In the genomic region with DNA sequence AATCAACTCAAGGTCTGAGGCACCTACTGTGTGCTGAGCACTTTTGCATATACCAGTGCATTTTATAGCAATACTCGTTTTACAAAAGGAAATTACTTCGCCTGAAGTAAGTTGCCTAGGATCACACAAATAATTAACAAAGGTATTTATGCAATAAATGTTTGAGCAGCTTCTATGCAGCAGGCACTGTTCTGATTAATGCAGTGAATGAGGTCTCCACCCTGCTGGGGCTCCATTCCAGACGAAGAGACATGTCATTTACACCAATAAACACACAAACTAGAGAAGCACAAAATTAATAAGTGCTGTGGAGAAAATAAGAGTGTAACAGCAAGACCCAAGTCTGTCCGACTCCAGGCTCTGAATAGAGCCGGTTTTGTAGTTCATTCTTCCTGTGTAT, we compare ENCODE assay signal across 8 cellular contexts. TPM values are rescaled to one million over a fixed set of nuclear protein-coding genes. Genes with fewer than 3 reads are reported as not detected.
DNase-seq lines count a peak whose midpoint lies in the region; ATAC-seq and TF ChIP-seq lines count a peak whose summit lies in the region.
"Had no signal": no experiment of that assay in that cellular context is flagged by ENCODE, and none has a peak within 500 bp of the region (broad histone marks: within the 10 kb centered on the region; RNA-seq: fewer than 3 reads in every experiment).

No MANE protein-coding gene starts in this region.

- H3K4me1 ChIP-seq in Panc1 (ENCODE audit: control insufficient read depth, insufficient read depth, low read length), result no peaks in the 10 kb centered on the region; the same call in 1 of the 2 replicates
- H3K4me1 ChIP-seq in psoas muscle, result no peaks in the 10 kb centered on the region

- no peaks in the 10 kb centered on the region for H3K36me3 Mint-ChIP-seq in stimulated activated naive B cell treated with anti-CD40 and anti-IgM and Interleukin-4, amounts not matched to agents 10 μg/mL and 1 μg/mL and 100 μg/mL, for 72 hours

- no peak for ATAC-seq in Panc1
- no peak for ATAC-seq in psoas muscle
- no peak for ATAC-seq in stimulated activated naive B cell treated with anti-CD40 and anti-IgM and Interleukin-4, amounts not matched to agents 10 μg/mL and 1 μg/mL and 100 μg/mL, for 72 hours (replicated peaks)

- H3K9me3 ChIP-seq in Panc1 (ENCODE audit: control insufficient read depth, insufficient read depth, low read depth, low read length), result no peaks in the 10 kb centered on the region
- H3K9me3 ChIP-seq in psoas muscle, result no peaks in the 10 kb centered on the region

- H3K4me3 Mint-ChIP-seq in stimulated activated naive B cell treated with anti-CD40 and anti-IgM and Interleukin-4, amounts not matched to agents 10 μg/mL and 1 μg/mL and 100 μg/mL, for 72 hours, result peak overlapping the region in 1 of 2 donors; percentile 54

- 45 to 57% (median 45%) methylated on average over 5 of the region's 5 CpGs for WGBS in psoas muscle, 3 donors

- no TSS peak for BruUV-seq in Panc1 (replicated peaks; lab: Mats Ljungman, UMichigan)

- no peak for TF ChIP-seq CTCF in Panc1 (IDR thresholded peaks at IDR 0.05)
- no peak for TF ChIP-seq CTCF in epithelial cell of proximal tubule (conservative IDR thresholded peaks at IDR 0.05; ENCODE audit: low read depth, low read length)
- TF ChIP-seq CTCF in psoas muscle (IDR thresholded peaks at IDR 0.05), result no peak

- H3K27me3 Mint-ChIP-seq in stimulated activated naive B cell treated with anti-CD40 and anti-IgM and Interleukin-4, amounts not matched to agents 10 μg/mL and 1 μg/mL and 100 μg/mL, for 72 hours, result peaks cover 29 to 32% of the 10 kb centered on the region in 2 donors

- POLR2A ChIA-PET in Panc1 (lab: Charles Lee), result no interaction called here

- H3K27me3 ChIP-seq in Panc1 (ENCODE audit: control insufficient read depth, insufficient read depth, low read length) (no peaks in the 10 kb centered on the region), psoas muscle (ENCODE audit: insufficient read depth in 3 of 3, low read length in 2 of 3) (peaks cover 0 to 33% (median 2%) of the 10 kb centered on the region in 3 donors)

- H3K27ac ChIP-seq in Panc1 (ENCODE audit: low read length) (no peak overlapping the region), psoas muscle (no peak overlapping the region)

- CTCF ChIA-PET in Panc1 (lab: Charles Lee), result interaction anchor here (0.5 to 1.2 kb wide), 11 partner anchors 14 to 451 kb away, joined by 3 to 6 read pairs (median 3); no protein-coding TSS in a partner anchor

- no peak overlapping the region for H3K27ac Mint-ChIP-seq in stimulated activated naive B cell treated with anti-CD40 and anti-IgM and Interleukin-4, amounts not matched to agents 10 μg/mL and 1 μg/mL and 100 μg/mL, for 72 hours

- no peaks in the 10 kb centered on the region for H3K36me3 ChIP-seq in Panc1 (ENCODE audit: control insufficient read depth, insufficient read depth, low read length)
- H3K36me3 ChIP-seq in psoas muscle (ENCODE audit: insufficient read depth in 1 of 2, low read depth in 1 of 2), result no peaks in the 10 kb centered on the region

- H3K9me3 Mint-ChIP-seq in stimulated activated naive B cell treated with anti-CD40 and anti-IgM and Interleukin-4, amounts not matched to agents 10 μg/mL and 1 μg/mL and 100 μg/mL, for 72 hours, result no peaks in the 10 kb centered on the region

- H3K4me3 ChIP-seq in Panc1 (ENCODE audit: low read depth in 2 of 2, low read length in 2 of 2), result peak overlapping the region; percentile 32 to 48
- peak overlapping the region; percentile 51 for H3K4me3 ChIP-seq in epithelial cell of proximal tubule (ENCODE audit: low read depth, low read length)
- peak overlapping the region; percentile 46 for H3K4me3 ChIP-seq in psoas muscle

- peaks cover 0 to 3% of the 10 kb centered on the region in 2 donors for H3K4me1 Mint-ChIP-seq in stimulated activated naive B cell treated with anti-CD40 and anti-IgM and Interleukin-4, amounts not matched to agents 10 μg/mL and 1 μg/mL and 100 μg/mL, for 72 hours

- in situ Hi-C loops in Panc1 (cut with HindIII; ENCODE audit: low pct_unique_long_range_greater_than_20kb, low sequenced_read_pairs), result no loop called here

- DNase-seq in EH (ENCODE audit: low read depth) (peak; percentile 20), Panc1 (ENCODE audit: low read depth, low spot score) (no peak), epithelial cell of proximal tubule (ENCODE audit: low read depth) (no peak), psoas muscle (no peak), globus pallidus (ENCODE audit: low spot score) (no peak), RPMI8226 (no peak)
- no peak for DNase-seq in stimulated activated naive B cell treated with anti-CD40 and anti-IgM and Interleukin-4, amounts not matched to agents 10 μg/mL and 1 μg/mL and 100 μg/mL, for 72 hours
- DNase-seq: GF-D8 had no signal

- intact Hi-C loops in Panc1 (cut with micrococcal nuclease; ENCODE audit: unreplicated experiment), result no loop called here
- intact Hi-C loops in psoas muscle (cut with DNase I), result no loop called here

RNA-seq across cellular contexts. Expression of gene NOX5, which starts 17.5 kb away (rescaled TPM):
- total RNA-seq in Panc1 (2021; ENCODE audit: unreplicated experiment) (0.26 TPM), epithelial cell of proximal tubule (under 0.01 and 0.06 TPM in 2 replicates), psoas muscle (under 1 TPM in 2 of 4 donors, not detected in 2; 0.06 to 0.13 TPM)
- 0.21 TPM for polyA plus RNA-seq in Panc1 (2012; ENCODE audit: insufficient read length)
- polyA plus RNA-seq in psoas muscle, result under 1 TPM in 2 of 3 donors, not detected in 1; 0.03 TPM
